In the genomic region with DNA sequence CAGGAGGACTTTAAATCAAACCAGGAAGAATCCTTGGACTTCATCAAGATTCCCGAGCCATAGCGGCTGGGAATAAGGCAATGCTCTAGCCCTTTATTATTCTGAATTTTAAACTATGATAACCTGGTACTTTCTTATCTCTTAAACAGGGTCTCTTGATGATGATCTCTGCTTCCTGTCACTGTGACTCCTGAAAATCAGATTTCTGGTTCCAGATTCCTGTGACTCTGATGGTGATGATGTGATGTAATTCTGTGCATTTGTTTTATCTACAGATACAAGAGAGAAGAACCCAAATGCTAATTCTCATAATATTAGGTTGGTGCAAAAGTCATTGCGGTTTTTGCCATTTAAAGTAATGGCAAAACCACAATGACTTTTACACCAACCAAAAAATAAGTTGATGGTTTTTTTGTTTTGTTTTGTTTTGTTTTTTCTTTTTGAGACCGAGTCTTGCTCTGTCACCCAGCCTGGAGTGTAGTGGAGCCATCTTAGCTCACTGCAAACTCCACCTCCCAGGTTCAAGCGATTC, we compare ENCODE assay signal across 2 cellular contexts.
TF ChIP-seq lines count a peak whose summit lies in the region.

No MANE protein-coding gene starts in this region.

TF ChIP-seq in GM23338, 12 proteins besides CTCF, POLR2A, EP300 and RAD21 (continues in another document):
- TF ChIP-seq, protein P1, sequence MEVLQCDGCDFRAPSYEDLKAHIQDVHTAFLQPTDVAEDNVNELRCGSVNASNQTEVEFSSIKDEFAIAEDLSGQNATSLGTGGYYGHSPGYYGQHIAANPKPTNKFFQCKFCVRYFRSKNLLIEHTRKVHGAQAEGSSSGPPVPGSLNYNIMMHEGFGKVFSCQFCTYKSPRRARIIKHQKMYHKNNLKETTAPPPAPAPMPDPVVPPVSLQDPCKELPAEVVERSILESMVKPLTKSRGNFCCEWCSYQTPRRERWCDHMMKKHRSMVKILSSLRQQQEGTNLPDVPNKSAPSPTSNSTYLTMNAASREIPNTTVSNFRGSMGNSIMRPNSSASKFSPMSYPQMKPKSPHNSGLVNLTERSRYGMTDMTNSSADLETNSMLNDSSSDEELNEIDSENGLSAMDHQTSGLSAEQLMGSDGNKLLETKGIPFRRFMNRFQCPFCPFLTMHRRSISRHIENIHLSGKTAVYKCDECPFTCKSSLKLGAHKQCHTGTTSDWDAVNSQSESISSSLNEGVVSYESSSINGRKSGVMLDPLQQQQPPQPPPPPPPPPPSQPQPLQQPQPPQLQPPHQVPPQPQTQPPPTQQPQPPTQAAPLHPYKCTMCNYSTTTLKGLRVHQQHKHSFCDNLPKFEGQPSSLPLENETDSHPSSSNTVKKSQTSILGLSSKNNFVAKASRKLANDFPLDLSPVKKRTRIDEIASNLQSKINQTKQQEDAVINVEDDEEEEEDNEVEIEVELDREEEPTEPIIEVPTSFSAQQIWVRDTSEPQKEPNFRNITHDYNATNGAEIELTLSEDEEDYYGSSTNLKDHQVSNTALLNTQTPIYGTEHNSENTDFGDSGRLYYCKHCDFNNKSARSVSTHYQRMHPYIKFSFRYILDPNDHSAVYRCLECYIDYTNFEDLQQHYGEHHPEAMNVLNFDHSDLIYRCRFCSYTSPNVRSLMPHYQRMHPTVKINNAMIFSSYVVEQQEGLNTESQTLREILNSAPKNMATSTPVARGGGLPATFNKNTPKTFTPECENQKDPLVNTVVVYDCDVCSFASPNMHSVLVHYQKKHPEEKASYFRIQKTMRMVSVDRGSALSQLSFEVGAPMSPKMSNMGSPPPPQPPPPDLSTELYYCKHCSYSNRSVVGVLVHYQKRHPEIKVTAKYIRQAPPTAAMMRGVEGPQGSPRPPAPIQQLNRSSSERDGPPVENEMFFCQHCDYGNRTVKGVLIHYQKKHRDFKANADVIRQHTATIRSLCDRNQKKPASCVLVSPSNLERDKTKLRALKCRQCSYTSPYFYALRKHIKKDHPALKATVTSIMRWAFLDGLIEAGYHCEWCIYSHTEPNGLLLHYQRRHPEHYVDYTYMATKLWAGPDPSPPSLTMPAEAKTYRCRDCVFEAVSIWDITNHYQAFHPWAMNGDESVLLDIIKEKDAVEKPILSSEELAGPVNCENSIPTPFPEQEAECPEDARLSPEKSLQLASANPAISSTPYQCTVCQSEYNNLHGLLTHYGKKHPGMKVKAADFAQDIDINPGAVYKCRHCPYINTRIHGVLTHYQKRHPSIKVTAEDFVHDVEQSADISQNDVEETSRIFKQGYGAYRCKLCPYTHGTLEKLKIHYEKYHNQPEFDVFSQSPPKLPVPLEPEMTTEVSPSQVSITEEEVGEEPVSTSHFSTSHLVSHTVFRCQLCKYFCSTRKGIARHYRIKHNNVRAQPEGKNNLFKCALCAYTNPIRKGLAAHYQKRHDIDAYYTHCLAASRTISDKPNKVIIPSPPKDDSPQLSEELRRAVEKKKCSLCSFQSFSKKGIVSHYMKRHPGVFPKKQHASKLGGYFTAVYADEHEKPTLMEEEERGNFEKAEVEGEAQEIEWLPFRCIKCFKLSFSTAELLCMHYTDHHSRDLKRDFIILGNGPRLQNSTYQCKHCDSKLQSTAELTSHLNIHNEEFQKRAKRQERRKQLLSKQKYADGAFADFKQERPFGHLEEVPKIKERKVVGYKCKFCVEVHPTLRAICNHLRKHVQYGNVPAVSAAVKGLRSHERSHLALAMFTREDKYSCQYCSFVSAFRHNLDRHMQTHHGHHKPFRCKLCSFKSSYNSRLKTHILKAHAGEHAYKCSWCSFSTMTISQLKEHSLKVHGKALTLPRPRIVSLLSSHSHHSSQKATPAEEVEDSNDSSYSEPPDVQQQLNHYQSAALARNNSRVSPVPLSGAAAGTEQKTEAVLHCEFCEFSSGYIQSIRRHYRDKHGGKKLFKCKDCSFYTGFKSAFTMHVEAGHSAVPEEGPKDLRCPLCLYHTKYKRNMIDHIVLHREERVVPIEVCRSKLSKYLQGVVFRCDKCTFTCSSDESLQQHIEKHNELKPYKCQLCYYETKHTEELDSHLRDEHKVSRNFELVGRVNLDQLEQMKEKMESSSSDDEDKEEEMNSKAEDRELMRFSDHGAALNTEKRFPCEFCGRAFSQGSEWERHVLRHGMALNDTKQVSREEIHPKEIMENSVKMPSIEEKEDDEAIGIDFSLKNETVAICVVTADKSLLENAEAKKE (CRISPR knock-in tag; IDR thresholded peaks at IDR 0.05), result no peak
- no peak for TF ChIP-seq JUNB (IDR thresholded peaks at IDR 0.05; ENCODE audit: unreplicated experiment)
- TF ChIP-seq POLR2AphosphoS5 (IDR thresholded peaks at IDR 0.05; ENCODE audit: low read depth), result no peak
- TF ChIP-seq, protein P2, sequence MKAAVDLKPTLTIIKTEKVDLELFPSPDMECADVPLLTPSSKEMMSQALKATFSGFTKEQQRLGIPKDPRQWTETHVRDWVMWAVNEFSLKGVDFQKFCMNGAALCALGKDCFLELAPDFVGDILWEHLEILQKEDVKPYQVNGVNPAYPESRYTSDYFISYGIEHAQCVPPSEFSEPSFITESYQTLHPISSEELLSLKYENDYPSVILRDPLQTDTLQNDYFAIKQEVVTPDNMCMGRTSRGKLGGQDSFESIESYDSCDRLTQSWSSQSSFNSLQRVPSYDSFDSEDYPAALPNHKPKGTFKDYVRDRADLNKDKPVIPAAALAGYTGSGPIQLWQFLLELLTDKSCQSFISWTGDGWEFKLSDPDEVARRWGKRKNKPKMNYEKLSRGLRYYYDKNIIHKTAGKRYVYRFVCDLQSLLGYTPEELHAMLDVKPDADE (IDR thresholded peaks at IDR 0.05), result no peak
- no peak for TF ChIP-seq STAT1 (IDR thresholded peaks at IDR 0.05; ENCODE audit: unreplicated experiment)
- no peak for TF ChIP-seq CREB1 (CRISPR knock-in tag; IDR thresholded peaks at IDR 0.05; ENCODE audit: low read depth)
- no peak for TF ChIP-seq EZH2phosphoT487 (IDR thresholded peaks at IDR 0.05; ENCODE audit: unreplicated experiment)
- no peak for TF ChIP-seq ZNF331 (CRISPR knock-in tag; IDR thresholded peaks at IDR 0.05; ENCODE audit: low read depth)
- TF ChIP-seq, protein P3, sequence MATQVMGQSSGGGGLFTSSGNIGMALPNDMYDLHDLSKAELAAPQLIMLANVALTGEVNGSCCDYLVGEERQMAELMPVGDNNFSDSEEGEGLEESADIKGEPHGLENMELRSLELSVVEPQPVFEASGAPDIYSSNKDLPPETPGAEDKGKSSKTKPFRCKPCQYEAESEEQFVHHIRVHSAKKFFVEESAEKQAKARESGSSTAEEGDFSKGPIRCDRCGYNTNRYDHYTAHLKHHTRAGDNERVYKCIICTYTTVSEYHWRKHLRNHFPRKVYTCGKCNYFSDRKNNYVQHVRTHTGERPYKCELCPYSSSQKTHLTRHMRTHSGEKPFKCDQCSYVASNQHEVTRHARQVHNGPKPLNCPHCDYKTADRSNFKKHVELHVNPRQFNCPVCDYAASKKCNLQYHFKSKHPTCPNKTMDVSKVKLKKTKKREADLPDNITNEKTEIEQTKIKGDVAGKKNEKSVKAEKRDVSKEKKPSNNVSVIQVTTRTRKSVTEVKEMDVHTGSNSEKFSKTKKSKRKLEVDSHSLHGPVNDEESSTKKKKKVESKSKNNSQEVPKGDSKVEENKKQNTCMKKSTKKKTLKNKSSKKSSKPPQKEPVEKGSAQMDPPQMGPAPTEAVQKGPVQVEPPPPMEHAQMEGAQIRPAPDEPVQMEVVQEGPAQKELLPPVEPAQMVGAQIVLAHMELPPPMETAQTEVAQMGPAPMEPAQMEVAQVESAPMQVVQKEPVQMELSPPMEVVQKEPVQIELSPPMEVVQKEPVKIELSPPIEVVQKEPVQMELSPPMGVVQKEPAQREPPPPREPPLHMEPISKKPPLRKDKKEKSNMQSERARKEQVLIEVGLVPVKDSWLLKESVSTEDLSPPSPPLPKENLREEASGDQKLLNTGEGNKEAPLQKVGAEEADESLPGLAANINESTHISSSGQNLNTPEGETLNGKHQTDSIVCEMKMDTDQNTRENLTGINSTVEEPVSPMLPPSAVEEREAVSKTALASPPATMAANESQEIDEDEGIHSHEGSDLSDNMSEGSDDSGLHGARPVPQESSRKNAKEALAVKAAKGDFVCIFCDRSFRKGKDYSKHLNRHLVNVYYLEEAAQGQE (IDR thresholded peaks at IDR 0.05; ENCODE audit: unreplicated experiment), result no peak

TF ChIP-seq in K562, 482 proteins besides CTCF, POLR2A, EP300 and RAD21 (continued from another document):
- TF ChIP-seq ZBTB40 (IDR thresholded peaks at IDR 0.05), result peak; percentile 75
- no peak for TF ChIP-seq ZBTB40 (CRISPR knock-in tag; IDR thresholded peaks at IDR 0.05)
- no peak for TF ChIP-seq NR1H2 (CRISPR knock-in tag; IDR thresholded peaks at IDR 0.05)
- no peak for TF ChIP-seq ZNF79 (CRISPR knock-in tag; IDR thresholded peaks at IDR 0.05; ENCODE audit: low read depth)
- no peak for TF ChIP-seq ATF3 (IDR thresholded peaks at IDR 0.05)
- no peak for TF ChIP-seq ATF3 (CRISPR knock-in tag; conservative IDR thresholded peaks at IDR 0.05)
